ENCODE assay signal across 29 cellular contexts in genomic region chr6:112946051-112946450, GRCh38.
A peak's percentile ranks its signal among the peaks of the same experiment; 100 is the strongest.
DNase-seq lines count a peak whose midpoint lies in the region; ATAC-seq and TF ChIP-seq lines count a peak whose summit lies in the region.
"Had no signal": no experiment of that assay in that cellular context is flagged by ENCODE, and none has a peak within 500 bp of the region (broad histone marks: within the 10 kb centered on the region; RNA-seq: fewer than 3 reads in every experiment).

No MANE protein-coding gene starts in this region.

- H3K27ac Mint-ChIP-seq in activated naive CD4-positive, alpha-beta T cell treated with anti-CD3 and anti-CD28 coated beads, Interleukin-2, amount 10 ng/mL, durations not matched to agents 7 days and 5 days: no peak overlapping the region
- H3K27ac Mint-ChIP-seq: activated naive CD8-positive, alpha-beta T cell treated with anti-CD3 and anti-CD28 coated beads, Interleukin-2, amount 10 ng/mL, durations not matched to agents 7 days and 5 days; activated T-helper 2 cell treated with anti-CD3 and anti-CD28 coated beads, Interferon-gamma antibody, Interleukin-2, Interleukin-4, amounts not matched to agents 10 μg/mL and 5 μg/mL and 100 μg/mL, durations not matched to agents 14 hours and 24 hours and 36 hours; endodermal cell; IgD-negative memory B cell; naive thymus-derived CD4-positive, alpha-beta T cell; stimulated activated naive B cell treated with anti-CD40 and anti-IgM and Interleukin-4, amounts not matched to agents 10 μg/mL and 1 μg/mL and 100 μg/mL, for 72 hours had no signal

- H3K4me3 ChIP-seq in astrocyte of the spinal cord (ENCODE audit: low read depth, low read length): no peak overlapping the region
- H3K4me3 ChIP-seq: body of pancreas, colonic mucosa, testis had no signal

- no peak for ATAC-seq in esophagus mucosa
- ATAC-seq: body of pancreas; HCT116; left colon; naive thymus-derived CD4-positive, alpha-beta T cell; stimulated activated naive B cell treated with anti-CD40 and anti-IgM and Interleukin-4, amounts not matched to agents 10 μg/mL and 1 μg/mL and 100 μg/mL, for 72 hours had no signal

- no peaks in the 10 kb centered on the region for H3K4me1 Mint-ChIP-seq in activated naive CD4-positive, alpha-beta T cell treated with anti-CD3 and anti-CD28 coated beads, Interleukin-2, amount 10 ng/mL, durations not matched to agents 7 days and 5 days
- H3K4me1 Mint-ChIP-seq: activated naive CD8-positive, alpha-beta T cell treated with anti-CD3 and anti-CD28 coated beads, Interleukin-2, amount 10 ng/mL, durations not matched to agents 7 days and 5 days; IgD-negative memory B cell; naive thymus-derived CD4-positive, alpha-beta T cell; stimulated activated naive B cell treated with anti-CD40 and anti-IgM and Interleukin-4, amounts not matched to agents 10 μg/mL and 1 μg/mL and 100 μg/mL, for 72 hours had no signal

- in situ Hi-C loops in astrocyte of the spinal cord (cut with HindIII; ENCODE audit: low sequenced_read_pairs): no loop called here

- CTCF ChIA-PET in activated naive CD4-positive, alpha-beta T cell treated with anti-CD3 and anti-CD28 coated beads, Interleukin-2, amount 10 ng/mL, durations not matched to agents 7 days and 5 days (lab: Charles Lee): no interaction called here

- H3K4me3 Mint-ChIP-seq in activated naive CD4-positive, alpha-beta T cell treated with anti-CD3 and anti-CD28 coated beads, Interleukin-2, amount 10 ng/mL, durations not matched to agents 7 days and 5 days: no peak overlapping the region
- H3K4me3 Mint-ChIP-seq: activated naive CD8-positive, alpha-beta T cell treated with anti-CD3 and anti-CD28 coated beads, Interleukin-2, amount 10 ng/mL, durations not matched to agents 7 days and 5 days; endodermal cell; IgD-negative memory B cell; naive thymus-derived CD4-positive, alpha-beta T cell; stimulated activated naive B cell treated with anti-CD40 and anti-IgM and Interleukin-4, amounts not matched to agents 10 μg/mL and 1 μg/mL and 100 μg/mL, for 72 hours had no signal

- DNase-seq in AG09319 (ENCODE audit: extremely low read depth, low read depth) (peak; percentile 53), M059J (ENCODE audit: low read depth) (peak; percentile 82), astrocyte of the spinal cord (ENCODE audit: low read depth, low spot score) (peak; percentile 53), lung microvascular endothelial cell (ENCODE audit: low read depth in 2 of 2) (peak; percentile 29 to 62), DMS114 treated with DMSO at 0.1 percent for 48 hours (lab: John Stamatoyannopoulos, UW; ENCODE audit: unreplicated experiment) (no peak)
- DNase-seq in effector CD8-positive, alpha-beta T cell (lab: John Stamatoyannopoulos, UW): no peak
- no peak for DNase-seq in activated naive CD4-positive, alpha-beta T cell treated with anti-CD3 and anti-CD28 coated beads, Interleukin-2, amount 10 ng/mL, durations not matched to agents 7 days and 5 days
- DNase-seq: activated CD4-positive, alpha-beta T cell treated with anti-CD3 and anti-CD28 coated beads, Interleukin-2, amount 50 U/mL, for 48 hours; activated CD8-positive, alpha-beta memory T cell treated with anti-CD3 and anti-CD28 coated beads, Interleukin-2, amount 50 U/mL, for 48 hours; activated naive CD8-positive, alpha-beta T cell treated with anti-CD3 and anti-CD28 coated beads, Interleukin-2, amount 10 ng/mL, durations not matched to agents 7 days and 5 days; body of pancreas; C1 segment of cervical spinal cord; colonic mucosa; endodermal cell; left colon; naive thymus-derived CD4-positive, alpha-beta T cell; NCI-H2029 treated with DMSO at 0.1 percent for 48 hours; NCI-H2227 treated with DMSO at 0.1 percent for 48 hours; NCI-H774; occipital lobe; stimulated activated CD4-positive, alpha-beta T cell treated with anti-CD3 and anti-CD28 coated beads, Interleukin-4, amount 100 ng/mL, for 1 hour; stimulated activated naive B cell treated with anti-CD40 and anti-IgM and Interleukin-4, amounts not matched to agents 10 μg/mL and 1 μg/mL and 100 μg/mL, for 72 hours; SW 1271; T1000; testis had no signal

- H3K9me3 Mint-ChIP-seq in activated naive CD4-positive, alpha-beta T cell treated with anti-CD3 and anti-CD28 coated beads, Interleukin-2, amount 10 ng/mL, durations not matched to agents 7 days and 5 days: no peaks in the 10 kb centered on the region
- H3K9me3 Mint-ChIP-seq: activated naive CD8-positive, alpha-beta T cell treated with anti-CD3 and anti-CD28 coated beads, Interleukin-2, amount 10 ng/mL, durations not matched to agents 7 days and 5 days; activated T-helper 2 cell treated with anti-CD3 and anti-CD28 coated beads, Interferon-gamma antibody, Interleukin-2, Interleukin-4, amounts not matched to agents 10 μg/mL and 5 μg/mL and 100 μg/mL, durations not matched to agents 14 hours and 24 hours and 36 hours; endodermal cell; stimulated activated naive B cell treated with anti-CD40 and anti-IgM and Interleukin-4, amounts not matched to agents 10 μg/mL and 1 μg/mL and 100 μg/mL, for 72 hours had no signal

- H3K27me3 Mint-ChIP-seq in activated naive CD4-positive, alpha-beta T cell treated with anti-CD3 and anti-CD28 coated beads, Interleukin-2, amount 10 ng/mL, durations not matched to agents 7 days and 5 days: no peaks in the 10 kb centered on the region
- H3K27me3 Mint-ChIP-seq: activated naive CD8-positive, alpha-beta T cell treated with anti-CD3 and anti-CD28 coated beads, Interleukin-2, amount 10 ng/mL, durations not matched to agents 7 days and 5 days; naive thymus-derived CD4-positive, alpha-beta T cell; stimulated activated naive B cell treated with anti-CD40 and anti-IgM and Interleukin-4, amounts not matched to agents 10 μg/mL and 1 μg/mL and 100 μg/mL, for 72 hours had no signal

- no peaks in the 10 kb centered on the region for H3K36me3 Mint-ChIP-seq in activated naive CD4-positive, alpha-beta T cell treated with anti-CD3 and anti-CD28 coated beads, Interleukin-2, amount 10 ng/mL, durations not matched to agents 7 days and 5 days
- H3K36me3 Mint-ChIP-seq: activated naive CD8-positive, alpha-beta T cell treated with anti-CD3 and anti-CD28 coated beads, Interleukin-2, amount 10 ng/mL, durations not matched to agents 7 days and 5 days; IgD-negative memory B cell; naive thymus-derived CD4-positive, alpha-beta T cell; stimulated activated naive B cell treated with anti-CD40 and anti-IgM and Interleukin-4, amounts not matched to agents 10 μg/mL and 1 μg/mL and 100 μg/mL, for 72 hours had no signal

- TF ChIP-seq CTCF in AG09319 (IDR thresholded peaks at IDR 0.05; ENCODE audit: low read depth, low read length) (no peak), astrocyte of the spinal cord (IDR thresholded peaks at IDR 0.05; ENCODE audit: low read depth, low read length) (no peak)

Comparison
In these comparisons a context has a peak if more than half of its experiments do, and no peak if none do; other contexts are left out.
1. DNase-seq: peak in AG09319 (single experiment), M059J (single experiment), astrocyte of the spinal cord (single experiment) and lung microvascular endothelial cell (2 of 2); none in effector CD8-positive, alpha-beta T cell (single experiment), activated naive CD4-positive, alpha-beta T cell treated with anti-CD3 and anti-CD28 coated beads, Interleukin-2, amount 10 ng/mL, durations not matched to agents 7 days and 5 days (single experiment) and DMS114 treated with DMSO at 0.1 percent for 48 hours (single experiment).